ENCODE assay signal across 35 cellular contexts in the genomic region with DNA sequence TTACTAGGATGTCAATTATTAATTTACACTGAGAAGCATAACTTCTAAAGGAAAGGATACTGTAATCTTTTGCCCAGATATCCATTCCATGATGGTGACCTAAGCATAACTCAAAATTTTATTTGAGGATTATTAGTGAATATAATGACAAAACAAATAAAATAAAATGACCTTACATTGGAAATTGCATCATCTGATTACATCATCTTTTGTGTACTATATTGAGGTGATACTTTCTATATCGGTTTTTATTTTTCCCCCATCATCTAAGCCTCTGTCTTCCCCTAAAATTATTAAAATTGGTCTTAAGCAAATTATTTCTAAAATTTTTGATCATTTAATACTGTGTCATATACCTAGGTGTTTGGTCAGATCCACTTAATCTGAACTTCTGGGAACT.
"Had no signal": no experiment of that assay in that cellular context is flagged by ENCODE, and none has a peak within 500 bp of the region (broad histone marks: within the 10 kb centered on the region; RNA-seq: fewer than 3 reads in every experiment).

No MANE protein-coding gene starts in this region.

- H3K27me3 ChIP-seq: adrenal gland, body of pancreas, brain microvascular endothelial cell, breast epithelium had no signal

- H3K4me1 ChIP-seq: adrenal gland, body of pancreas, breast epithelium had no signal

- H3K36me3 Mint-ChIP-seq: activated CD4-positive, alpha-beta memory T cell treated with anti-CD3 and anti-CD28 coated beads for 36 hours; activated naive CD4-positive, alpha-beta T cell treated with anti-CD3 and anti-CD28 coated beads, Interleukin-2, amount 50 U/mL, for 72 hours; activated naive CD8-positive, alpha-beta T cell treated with anti-CD3 and anti-CD28 coated beads for 36 hours had no signal

- FAIRE-seq: TTC549 had no signal

- ATAC-seq: activated CD8-positive, alpha-beta T cell treated with anti-CD3 and anti-CD28 coated beads for 36 hours; activated naive CD4-positive, alpha-beta T cell treated with anti-CD3 and anti-CD28 coated beads, Interleukin-2, amount 50 U/mL, for 72 hours; activated T-cell treated with anti-CD3 and anti-CD28 coated beads, Interleukin-2, amount 50 U/mL, for 4 hours; activated T-cell treated with anti-CD3 and anti-CD28 coated beads, Interleukin-2, amount 50 U/mL, for 72 hours; activated T-helper 17 cell treated with anti-CD3 and anti-CD28 coated beads, Interleukin-2, amount 50 U/mL, for 72 hours; body of pancreas had no signal

- H3K9me3 ChIP-seq: body of pancreas, breast epithelium had no signal

- H3K36me3 ChIP-seq: adrenal gland, brain microvascular endothelial cell, breast epithelium had no signal

- DNase-seq: activated B cell treated with CpG ODN at 0.5 μM for 24 hours; activated CD4-positive, alpha-beta memory T cell treated with anti-CD3 and anti-CD28 coated beads for 36 hours; activated CD4-positive, alpha-beta T cell treated with anti-CD3 and anti-CD28 coated beads for 4 hours; activated CD4-positive, alpha-beta T cell treated with anti-CD3 and anti-CD28 coated beads, Interleukin-2, amount 10 ng/mL, durations not matched to agents 24 days and 14 days; activated CD4-positive, alpha-beta T cell treated with anti-CD3 and anti-CD28 coated beads, Interleukin-2, amount 50 U/mL, for 1 hour; activated CD4-positive, alpha-beta T cell treated with anti-CD3 and anti-CD28 coated beads, Interleukin-2, amount 50 U/mL, for 4 hours; activated CD4-positive, CD25-positive, alpha-beta regulatory T cell treated with anti-CD3 and anti-CD28 coated beads, Interleukin-2, amount 50 U/mL, for 72 hours; activated CD8-positive, alpha-beta memory T cell treated with anti-CD3 and anti-CD28 coated beads, Interleukin-2, amount 50 U/mL, for 4 hours; activated CD8-positive, alpha-beta T cell treated with anti-CD3 and anti-CD28 coated beads for 36 hours; activated effector memory CD4-positive, alpha-beta T cell treated with anti-CD3 and anti-CD28 coated beads, Interleukin-2, amount 50 U/mL, for 16 hours; activated gamma-delta T cell treated with Interleukin-2 at 50 U/mL for 16 hours; activated naive CD4-positive, alpha-beta T cell; activated naive CD4-positive, alpha-beta T cell treated with anti-CD3 and anti-CD28 coated beads for 36 hours; activated naive CD4-positive, alpha-beta T cell treated with anti-CD3 and anti-CD28 coated beads, Interleukin-2, amount 50 U/mL, for 16 hours; activated naive CD8-positive, alpha-beta T cell treated with anti-CD3 and anti-CD28 coated beads for 36 hours; activated T-cell treated with anti-CD3 and anti-CD28 coated beads for 4 hours; activated T-cell treated with anti-CD3 and anti-CD28 coated beads, Interleukin-2, amount 50 U/mL, for 1 hour; activated T-cell treated with anti-CD3 and anti-CD28 coated beads, Interleukin-2, amount 50 U/mL, for 4 hours; activated T-cell treated with anti-CD3 and anti-CD28 coated beads, Interleukin-2, amount 50 U/mL, for 72 hours; adrenal gland; amniotic stem cell; aorta; body of pancreas; brain microvascular endothelial cell; central memory CD4-positive, alpha-beta T cell; T-helper 2 cell; T-helper 9 cell had no signal

- H3K27me3 Mint-ChIP-seq: activated B cell treated with CpG ODN at 0.5 μM for 24 hours; activated CD8-positive, alpha-beta T cell treated with anti-CD3 and anti-CD28 coated beads for 36 hours; activated naive CD8-positive, alpha-beta T cell treated with anti-CD3 and anti-CD28 coated beads for 36 hours; activated T-helper 17 cell treated with anti-CD3 and anti-CD28 coated beads, Interleukin-2, amount 50 U/mL, for 72 hours had no signal

- H3K9me3 Mint-ChIP-seq: activated B cell treated with CpG ODN at 0.5 μM for 24 hours; activated CD4-positive, alpha-beta memory T cell treated with anti-CD3 and anti-CD28 coated beads for 36 hours; activated CD8-positive, alpha-beta T cell treated with anti-CD3 and anti-CD28 coated beads for 36 hours; activated naive CD8-positive, alpha-beta T cell treated with anti-CD3 and anti-CD28 coated beads for 36 hours; activated T-helper 1 cell treated with anti-CD3 and anti-CD28 coated beads, Interleukin-12 subunit alpha, Interleukin-12 subunit beta, Interleukin-2, Interleukin-4 antibody, amounts not matched to agents 30 ng/mL and 10 ng/mL and 1 ng/mL, durations not matched to agents 14 hours and 24 hours and 36 hours; activated T-helper 17 cell treated with anti-CD3 and anti-CD28 coated beads, Interleukin-2, amount 50 U/mL, for 72 hours; T-helper 1 cell treated with Interleukin-12 subunit alpha and Interleukin-12 subunit beta and Interleukin-4 antibody, amounts not matched to agents 30 μg/mL and 1 μg/mL, for 36 hours; T-helper 2 cell treated with Interferon-gamma antibody and Interleukin-4, amounts not matched to agents 5 μg/mL and 100 μg/mL, for 36 hours had no signal

- H3K4me3 ChIP-seq: adrenal gland, body of pancreas, breast epithelium had no signal

- H3K27ac ChIP-seq: adrenal gland, body of pancreas, brain microvascular endothelial cell, breast epithelium, VCaP had no signal

- H3K27ac Mint-ChIP-seq: activated B cell treated with CpG ODN at 0.5 μM for 24 hours; activated CD4-positive, alpha-beta memory T cell treated with anti-CD3 and anti-CD28 coated beads for 36 hours; activated CD4-positive, alpha-beta T cell treated with anti-CD3 and anti-CD28 coated beads, Interleukin-2, amount 10 ng/mL, durations not matched to agents 24 days and 14 days; activated CD8-positive, alpha-beta T cell treated with anti-CD3 and anti-CD28 coated beads for 36 hours; activated naive CD4-positive, alpha-beta T cell treated with anti-CD3 and anti-CD28 coated beads for 36 hours; activated naive CD4-positive, alpha-beta T cell treated with anti-CD3 and anti-CD28 coated beads, Interleukin-2, amount 50 U/mL, for 72 hours; activated naive CD8-positive, alpha-beta T cell treated with anti-CD3 and anti-CD28 coated beads for 36 hours; activated T-cell treated with anti-CD3 and anti-CD28 coated beads, Interleukin-2, amount 50 U/mL, for 72 hours; activated T-helper 1 cell treated with anti-CD3 and anti-CD28 coated beads, Interleukin-12 subunit alpha, Interleukin-12 subunit beta, Interleukin-2, Interleukin-4 antibody, amounts not matched to agents 30 ng/mL and 10 ng/mL and 1 ng/mL, durations not matched to agents 14 hours and 24 hours and 36 hours; activated T-helper 17 cell treated with anti-CD3 and anti-CD28 coated beads, Interleukin-2, amount 50 U/mL, for 72 hours; T-helper 1 cell treated with Interleukin-12 subunit alpha and Interleukin-12 subunit beta and Interleukin-4 antibody, amounts not matched to agents 30 μg/mL and 1 μg/mL, for 36 hours; T-helper 2 cell treated with Interferon-gamma antibody and Interleukin-4, amounts not matched to agents 5 μg/mL and 100 μg/mL, for 36 hours had no signal

- H3K4me3 Mint-ChIP-seq: activated B cell treated with CpG ODN at 0.5 μM for 24 hours; activated CD4-positive, alpha-beta memory T cell treated with anti-CD3 and anti-CD28 coated beads for 36 hours; activated CD4-positive, alpha-beta T cell treated with anti-CD3 and anti-CD28 coated beads, Interleukin-2, amount 10 ng/mL, durations not matched to agents 24 days and 14 days; activated CD8-positive, alpha-beta T cell treated with anti-CD3 and anti-CD28 coated beads for 36 hours; activated naive CD4-positive, alpha-beta T cell treated with anti-CD3 and anti-CD28 coated beads for 36 hours; activated naive CD8-positive, alpha-beta T cell treated with anti-CD3 and anti-CD28 coated beads for 36 hours; activated T-cell treated with anti-CD3 and anti-CD28 coated beads, Interleukin-2, amount 50 U/mL, for 4 hours; activated T-cell treated with anti-CD3 and anti-CD28 coated beads, Interleukin-2, amount 50 U/mL, for 72 hours; activated T-helper 1 cell treated with anti-CD3 and anti-CD28 coated beads, Interleukin-12 subunit alpha, Interleukin-12 subunit beta, Interleukin-2, Interleukin-4 antibody, amounts not matched to agents 30 ng/mL and 10 ng/mL and 1 ng/mL, durations not matched to agents 14 hours and 24 hours and 36 hours; activated T-helper 17 cell treated with anti-CD3 and anti-CD28 coated beads, Interleukin-2, amount 50 U/mL, for 72 hours; T-helper 1 cell treated with Interleukin-12 subunit alpha and Interleukin-12 subunit beta and Interleukin-4 antibody, amounts not matched to agents 30 μg/mL and 1 μg/mL, for 36 hours; T-helper 2 cell treated with Interferon-gamma antibody and Interleukin-4, amounts not matched to agents 5 μg/mL and 100 μg/mL, for 36 hours had no signal

- H3K4me1 Mint-ChIP-seq: activated T-helper 17 cell treated with anti-CD3 and anti-CD28 coated beads, Interleukin-2, amount 50 U/mL, for 72 hours had no signal
